17 cellular contexts compared by ENCODE assay signal in the genomic region with DNA sequence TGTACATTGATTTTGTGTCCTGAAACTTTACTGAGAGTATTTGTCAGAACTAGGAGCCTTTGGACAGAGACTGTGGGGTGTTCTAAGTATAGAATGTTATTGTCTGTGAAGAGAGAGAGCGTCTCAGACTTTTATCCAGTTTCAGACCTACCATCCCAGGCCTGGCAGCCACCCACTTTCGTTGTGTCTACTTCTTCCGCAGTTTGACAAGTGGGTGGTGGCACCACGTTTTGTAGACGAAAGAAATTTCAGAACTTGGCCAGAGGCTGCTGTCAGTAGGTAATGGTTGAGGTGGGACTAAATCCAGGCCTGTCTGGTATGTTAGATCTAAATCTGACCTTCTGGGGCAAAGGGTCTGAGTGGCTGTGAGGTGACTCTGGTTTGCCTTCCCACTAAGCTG. TPM values are rescaled to one million over a fixed set of nuclear protein-coding genes. Genes with fewer than 3 reads are reported as not detected.
DNase-seq lines count a peak whose midpoint lies in the region; ATAC-seq and TF ChIP-seq lines count a peak whose summit lies in the region.
"Had no signal": no experiment of that assay in that cellular context is flagged by ENCODE, and none has a peak within 500 bp of the region (broad histone marks: within the 10 kb centered on the region; RNA-seq: fewer than 3 reads in every experiment).

No MANE protein-coding gene starts in this region.

- H2BK15ac ChIP-seq in H9 (ENCODE audit: low read depth, low read length), result no peak overlapping the region

- no peak overlapping the region for H3K14ac ChIP-seq in H9 (ENCODE audit: insufficient read depth, low read length)

- no peak overlapping the region for H4K91ac ChIP-seq in H9 (ENCODE audit: insufficient read length, low read depth, low read length)

- TF ChIP-seq EP300 in sigmoid colon (IDR thresholded peaks at IDR 0.05), result no peak

- intact Hi-C loops in activated T-helper 2 cell treated with anti-CD3 and anti-CD28 coated beads, Interferon-gamma antibody, Interleukin-2, Interleukin-4, amounts not matched to agents 10 μg/mL and 5 μg/mL and 100 μg/mL, durations not matched to agents 14 hours and 24 hours and 36 hours (cut with micrococcal nuclease), result no loop called here
- intact Hi-C loops in left ventricle myocardium inferior (cut with micrococcal nuclease), result no loop called here
- intact Hi-C loops in sigmoid colon (cut with DNase I), result loop anchor here (10.0 kb wide), 1 partner anchor 1623 kb away; the partner anchor contains the start of gene RPL14

- TF ChIP-seq POLR2A in sigmoid colon (IDR thresholded peaks at IDR 0.05), result no peak

- H3K36me3 ChIP-seq in left ventricle myocardium inferior, result no peaks in the 10 kb centered on the region
- no peaks in the 10 kb centered on the region for H3K36me3 ChIP-seq in sigmoid colon
- H3K36me3 ChIP-seq: SJSA1 had no signal

- H3K9me3 Mint-ChIP-seq in H9, result peaks cover 16 to 21% of the 10 kb centered on the region in 2 experiments; a peak in 4 of 5 replicates
- H3K9me3 Mint-ChIP-seq in activated T-helper 2 cell treated with anti-CD3 and anti-CD28 coated beads, Interferon-gamma antibody, Interleukin-2, Interleukin-4, amounts not matched to agents 10 μg/mL and 5 μg/mL and 100 μg/mL, durations not matched to agents 14 hours and 24 hours and 36 hours, result peaks cover 13% of the 10 kb centered on the region

- no peaks in the 10 kb centered on the region for H3K27me3 ChIP-seq in H9 (ENCODE audit: insufficient read depth, low read length)
- no peaks in the 10 kb centered on the region for H3K27me3 ChIP-seq in left ventricle myocardium inferior (ENCODE audit: low read depth)
- no peaks in the 10 kb centered on the region for H3K27me3 ChIP-seq in sigmoid colon
- H3K27me3 ChIP-seq: SJSA1 had no signal

- no CpG with 5 or more reads among the region's 5 CpGs for WGBS in H9 (ENCODE audit: extremely low coverage, insufficient read length, low lambda C conversion rate)
- 83 to 89% methylated on average over 5 of the region's 5 CpGs for WGBS in sigmoid colon, 2 donors

- peaks cover 3% of the 10 kb centered on the region; the same call in 1 of the 2 replicates for H3K79me2 ChIP-seq in H9 (ENCODE audit: insufficient read depth, low read length)

- H3K27me3 Mint-ChIP-seq in H9 (ENCODE audit: low read depth), result no peaks in the 10 kb centered on the region
- H3K27me3 Mint-ChIP-seq in activated T-helper 2 cell treated with anti-CD3 and anti-CD28 coated beads, Interferon-gamma antibody, Interleukin-2, Interleukin-4, amounts not matched to agents 10 μg/mL and 5 μg/mL and 100 μg/mL, durations not matched to agents 14 hours and 24 hours and 36 hours (ENCODE audit: low read depth), result no peaks in the 10 kb centered on the region
- H3K27me3 Mint-ChIP-seq: activated CD8-positive, alpha-beta memory T cell treated with anti-CD3 and anti-CD28 coated beads, Interleukin-2, amount 10 ng/mL, durations not matched to agents 7 days and 5 days had no signal

- peak overlapping the region; percentile 45 for H2BK12ac ChIP-seq in H9 (ENCODE audit: insufficient read length, low read depth, low read length)

- H3T11ph ChIP-seq in H9 (ENCODE audit: low read length), result no peak overlapping the region

- peaks cover 3% of the 10 kb centered on the region for H3K79me1 ChIP-seq in H9 (ENCODE audit: insufficient read depth, low read depth, low read length, poor library complexity, severe bottlenecking)

- no peak overlapping the region for H3K9ac ChIP-seq in H9 (ENCODE audit: extremely low read depth, insufficient read length, low read length)

- no peak overlapping the region for H4K5ac ChIP-seq in H9 (ENCODE audit: insufficient read length, low read depth, low read length)

- no peak overlapping the region for H4K8ac ChIP-seq in H9 (replicated peaks; ENCODE audit: insufficient read length, low read depth, low read length)

- ATAC-seq in HG03520 (IDR thresholded peaks at IDR 0.05; ENCODE audit: unreplicated experiment) (no peak), GM21447 (IDR thresholded peaks at IDR 0.05; ENCODE audit: unreplicated experiment) (no peak)
- ATAC-seq: activated CD4-positive, CD25-positive, alpha-beta regulatory T cell treated with anti-CD3 and anti-CD28 coated beads, Interleukin-2, amount 50 U/mL, for 24 hours; activated CD8-positive, alpha-beta memory T cell treated with anti-CD3 and anti-CD28 coated beads, Interleukin-2, amount 10 ng/mL, durations not matched to agents 7 days and 5 days had no signal

- no peak overlapping the region for H3K4ac ChIP-seq in H9 (ENCODE audit: low read depth, low read length)

- H2BK20ac ChIP-seq in H9 (ENCODE audit: low read depth, low read length, poor library complexity, severe bottlenecking), result no peak overlapping the region

- H2AK5ac ChIP-seq in H9 (ENCODE audit: insufficient read length, low read length), result peak overlapping the region; percentile 87

- H3K4me1 ChIP-seq in H9 (ENCODE audit: insufficient read depth, low read length) (peaks cover 4% of the 10 kb centered on the region; the same call in 1 of the 2 replicates), left ventricle myocardium inferior (peaks cover 86% of the 10 kb centered on the region), sigmoid colon (peaks cover 0 to 79% (median 73%) of the 10 kb centered on the region in 4 donors)

- no peak for TF ChIP-seq CTCF in H9 (conservative IDR thresholded peaks at IDR 0.05)
- TF ChIP-seq CTCF in left ventricle myocardium inferior (IDR thresholded peaks at IDR 0.05; ENCODE audit: borderline replicate concordance), result no peak
- no peak for TF ChIP-seq CTCF in sigmoid colon (IDR thresholded peaks at IDR 0.05)

- no peak for DNase-seq in H9
- no peak for DNase-seq in activated T-helper 2 cell treated with anti-CD3 and anti-CD28 coated beads, Interferon-gamma antibody, Interleukin-2, Interleukin-4, amounts not matched to agents 10 μg/mL and 5 μg/mL and 100 μg/mL, durations not matched to agents 14 hours and 24 hours and 36 hours (ENCODE audit: low spot score)
- DNase-seq in left ventricle myocardium inferior, result peak; percentile 42
- no peak for DNase-seq in sigmoid colon
- DNase-seq in ecto neural progenitor cell (ENCODE audit: low spot score), result no peak
- no peak for DNase-seq in RKO (ENCODE audit: low spot score)
- DNase-seq: activated CD8-positive, alpha-beta memory T cell treated with anti-CD3 and anti-CD28 coated beads, Interleukin-2, amount 10 ng/mL, durations not matched to agents 7 days and 5 days; activated gamma-delta T cell; CD8-positive, alpha-beta memory T cell; cortex of kidney; NCI-H2029; NCI-H510A treated with DMSO at 0.1 percent for 48 hours; stimulated activated CD4-positive, alpha-beta T cell treated with anti-CD3 and anti-CD28 coated beads, Interleukin-1b, Interleukin-23, amount 100 ng/mL, for 48 hours had no signal

- H3K4me3 Mint-ChIP-seq in H9, result no peak overlapping the region
- H3K4me3 Mint-ChIP-seq in activated T-helper 2 cell treated with anti-CD3 and anti-CD28 coated beads, Interferon-gamma antibody, Interleukin-2, Interleukin-4, amounts not matched to agents 10 μg/mL and 5 μg/mL and 100 μg/mL, durations not matched to agents 14 hours and 24 hours and 36 hours (ENCODE audit: low read depth), result no peak overlapping the region
- H3K4me3 Mint-ChIP-seq: activated CD8-positive, alpha-beta memory T cell treated with anti-CD3 and anti-CD28 coated beads, Interleukin-2, amount 10 ng/mL, durations not matched to agents 7 days and 5 days; CD8-positive, alpha-beta memory T cell had no signal

- no peak overlapping the region for H3K4me2 ChIP-seq in H9 (ENCODE audit: insufficient read depth, insufficient read length, low read length)

- H3K4me1 Mint-ChIP-seq in H9, result peaks cover 22 to 32% of the 10 kb centered on the region in 2 experiments
- peaks cover 37% of the 10 kb centered on the region for H3K4me1 Mint-ChIP-seq in activated T-helper 2 cell treated with anti-CD3 and anti-CD28 coated beads, Interferon-gamma antibody, Interleukin-2, Interleukin-4, amounts not matched to agents 10 μg/mL and 5 μg/mL and 100 μg/mL, durations not matched to agents 14 hours and 24 hours and 36 hours (ENCODE audit: low read depth)

- H4K20me1 ChIP-seq in H9 (ENCODE audit: control insufficient read depth, insufficient read depth, insufficient read length), result no peaks in the 10 kb centered on the region

- H3K4me3 ChIP-seq in left ventricle myocardium inferior, result no peak overlapping the region
- H3K4me3 ChIP-seq in sigmoid colon, result no peak overlapping the region
- H3K4me3 ChIP-seq: SJSA1 had no signal

- H3K56ac ChIP-seq in H9 (ENCODE audit: insufficient read length, low read depth, low read length), result no peak overlapping the region

- no peak overlapping the region for H3K23ac ChIP-seq in H9 (ENCODE audit: insufficient read length, low read depth, low read length)

- H2BK120ac ChIP-seq in H9 (ENCODE audit: low read depth, low read length, poor library complexity, severe bottlenecking), result no peak overlapping the region

- H3K23me2 ChIP-seq in H9 (ENCODE audit: insufficient read length, low read depth, low read length, poor library complexity, severe bottlenecking), result no peaks in the 10 kb centered on the region

- H3K9me3 ChIP-seq in H9 (ENCODE audit: control insufficient read depth, low read depth, low read length) (no peaks in the 10 kb centered on the region), left ventricle myocardium inferior (replicated peaks) (peaks cover 12% of the 10 kb centered on the region), sigmoid colon (no peaks in the 10 kb centered on the region)
- H3K9me3 ChIP-seq: SJSA1 had no signal

- no peak overlapping the region for H2BK5ac ChIP-seq in H9 (ENCODE audit: insufficient read length, low read length)

- no peak overlapping the region for H3K27ac ChIP-seq in H9 (ENCODE audit: insufficient read length, low read depth, low read length)
- peak overlapping the region; percentile 78 for H3K27ac ChIP-seq in left ventricle myocardium inferior (replicated peaks)
- peak overlapping the region; percentile 53 to 86 (median 84) for H3K27ac ChIP-seq in sigmoid colon
- H3K27ac ChIP-seq: SJSA1 had no signal

- no peak overlapping the region for H2AFZ ChIP-seq in H9 (ENCODE audit: low read length)

- no peak overlapping the region for H3K18ac ChIP-seq in H9 (ENCODE audit: insufficient read length, low read depth, low read length)

- H3K27ac Mint-ChIP-seq in H9, result peak overlapping the region in 1 of 3 experiments; percentile 52; a peak in 2 of 7 replicates
- H3K27ac Mint-ChIP-seq in activated T-helper 2 cell treated with anti-CD3 and anti-CD28 coated beads, Interferon-gamma antibody, Interleukin-2, Interleukin-4, amounts not matched to agents 10 μg/mL and 5 μg/mL and 100 μg/mL, durations not matched to agents 14 hours and 24 hours and 36 hours, result peak overlapping the region; percentile 36
- H3K27ac Mint-ChIP-seq: activated CD8-positive, alpha-beta memory T cell treated with anti-CD3 and anti-CD28 coated beads, Interleukin-2, amount 10 ng/mL, durations not matched to agents 7 days and 5 days had no signal

- peaks cover 0 to 20% (median 7%) of the 10 kb centered on the region in 3 experiments; a peak in 4 of 7 replicates for H3K36me3 Mint-ChIP-seq in H9 (ENCODE audit: insufficient read depth in 1 of 3, low read depth in 3 of 3)
- H3K36me3 Mint-ChIP-seq in activated T-helper 2 cell treated with anti-CD3 and anti-CD28 coated beads, Interferon-gamma antibody, Interleukin-2, Interleukin-4, amounts not matched to agents 10 μg/mL and 5 μg/mL and 100 μg/mL, durations not matched to agents 14 hours and 24 hours and 36 hours (ENCODE audit: low read depth), result peaks cover 20% of the 10 kb centered on the region

RNA-seq across cellular contexts. Expression of gene TRAK1, which starts 13.4 kb away (rescaled TPM):
- 30.6 and 34.2 TPM in 2 replicates for total RNA-seq in H9 (2021)
- 37.8 and 40.9 TPM in 2 replicates for total RNA-seq in activated T-helper 2 cell treated with anti-CD3 and anti-CD28 coated beads, Interferon-gamma antibody, Interleukin-2, Interleukin-4, amounts not matched to agents 10 μg/mL and 5 μg/mL and 100 μg/mL, durations not matched to agents 14 hours and 24 hours and 36 hours
- total RNA-seq in left ventricle myocardium inferior, result 264 TPM
- 10 to 100 TPM; 17.6 to 42.7 (median 27.2) TPM for total RNA-seq in sigmoid colon
- 10 to 100 TPM; 31.8 to 39.5 (median 37.9) TPM for polyA plus RNA-seq in sigmoid colon
